In genomic region chr6:33578588-33579011, GRCh38 we compare ENCODE assay signal across 8 cellular contexts. TPM values are rescaled to one million over a fixed set of nuclear protein-coding genes. Genes with fewer than 3 reads are reported as not detected.
DNase-seq lines count a peak whose midpoint lies in the region; ATAC-seq and TF ChIP-seq lines count a peak whose summit lies in the region.

No MANE protein-coding gene starts in this region.

- H4K91ac ChIP-seq in mesenchymal stem cell (ENCODE audit: low read length), result no peak overlapping the region

- H3K9ac ChIP-seq in mesenchymal stem cell (ENCODE audit: low read length), result peak overlapping the region; percentile 91

- no peak overlapping the region for H3K23ac ChIP-seq in mesenchymal stem cell (ENCODE audit: low read length in 2 of 2)

- no peaks in the 10 kb centered on the region for H3K27me3 Mint-ChIP-seq in activated naive CD8-positive, alpha-beta T cell treated with anti-CD3 and anti-CD28 coated beads, Interleukin-2, amount 10 ng/mL, durations not matched to agents 7 days and 5 days

- H3K27me3 ChIP-seq in AG04450 (ENCODE audit: control insufficient read depth, insufficient read depth, low read length), result no peaks in the 10 kb centered on the region
- no peaks in the 10 kb centered on the region for H3K27me3 ChIP-seq in mesenchymal stem cell (ENCODE audit: control insufficient read depth in 1 of 2, insufficient read depth in 1 of 2, low read length in 2 of 2)

- H3K4me3 ChIP-seq in AG04450 (ENCODE audit: low read depth, low read length), result peak overlapping the region; percentile 91
- peak overlapping the region in 1 of 2 experiments; percentile 91 for H3K4me3 ChIP-seq in mesenchymal stem cell (ENCODE audit: insufficient read depth in 1 of 2, low read depth in 1 of 2, low read length in 2 of 2)

- H2BK5ac ChIP-seq in mesenchymal stem cell (ENCODE audit: low read depth, low read length, poor library complexity, severe bottlenecking), result no peak overlapping the region

- H3K27ac ChIP-seq in AG04450 (ENCODE audit: low read depth, low read length) (no peak overlapping the region), KOPT-K1 (ENCODE audit: low read depth, low read length, poor library complexity, severe bottlenecking) (peak overlapping the region; percentile 72), mesenchymal stem cell (ENCODE audit: low read length, poor library complexity, severe bottlenecking) (no peak overlapping the region)

- H3K9me3 Mint-ChIP-seq in activated naive CD8-positive, alpha-beta T cell treated with anti-CD3 and anti-CD28 coated beads, Interleukin-2, amount 10 ng/mL, durations not matched to agents 7 days and 5 days, result no peaks in the 10 kb centered on the region

- POLR2A ChIA-PET in AG04450 (lab: Yijun Ruan, JAX), result no interaction called here
- POLR2A ChIA-PET in activated naive CD8-positive, alpha-beta T cell treated with anti-CD3 and anti-CD28 coated beads, Interleukin-2, amount 10 ng/mL, durations not matched to agents 7 days and 5 days (lab: Charles Lee), result interaction anchor here (0.5 to 3.5 kb wide), 17 partner anchors 9 to 658 kb away, joined by 3 to 49 read pairs (median 6); partner anchors contain the start of genes HMGA1, ITPR3, RPS18 and UQCC2

- H4K8ac ChIP-seq in mesenchymal stem cell (ENCODE audit: low read length), result no peak overlapping the region

- peak overlapping the region in 1 of 2 experiments; percentile 18 for H2BK12ac ChIP-seq in mesenchymal stem cell (ENCODE audit: low read length in 2 of 2)

- DNase-seq in AG04450 (ENCODE audit: low read depth, low spot score) (no peak), mesenchymal stem cell (no peak), pons (ENCODE audit: low spot score) (no peak)
- peak; percentile 67 for DNase-seq in activated naive CD8-positive, alpha-beta T cell treated with anti-CD3 and anti-CD28 coated beads, Interleukin-2, amount 10 ng/mL, durations not matched to agents 7 days and 5 days

- WGBS in mesenchymal stem cell, result 96% methylated on average over 8 of the region's 9 CpGs

- peak overlapping the region; percentile 99 for H3K27ac Mint-ChIP-seq in activated naive CD8-positive, alpha-beta T cell treated with anti-CD3 and anti-CD28 coated beads, Interleukin-2, amount 10 ng/mL, durations not matched to agents 7 days and 5 days

- H2BK120ac ChIP-seq in mesenchymal stem cell (ENCODE audit: low read depth, low read length), result no peak overlapping the region

- H3K79me1 ChIP-seq in mesenchymal stem cell (replicated peaks; ENCODE audit: low read length, poor library complexity, severe bottlenecking), result peaks cover 23% of the 10 kb centered on the region

- H3K4me2 ChIP-seq in mesenchymal stem cell (ENCODE audit: low read length, poor library complexity, severe bottlenecking), result peak overlapping the region; percentile 42

- H3K9me3 ChIP-seq in AG04450 (ENCODE audit: control insufficient read depth, insufficient read depth, low read length) (peaks cover 4% of the 10 kb centered on the region; the same call in 1 of the 2 replicates), KOPT-K1 (ENCODE audit: insufficient read depth, low read length, poor library complexity, severe bottlenecking) (no peaks in the 10 kb centered on the region), mesenchymal stem cell (ENCODE audit: control insufficient read depth, low read length) (no peaks in the 10 kb centered on the region)

- no peak for TF ChIP-seq CTCF in AG04450 (IDR thresholded peaks at IDR 0.05; ENCODE audit: low read depth, low read length)

- peaks cover 41% of the 10 kb centered on the region for H3K36me3 ChIP-seq in KOPT-K1 (ENCODE audit: insufficient read depth, low read length)
- peaks cover 43 to 44% of the 10 kb centered on the region in 2 experiments for H3K36me3 ChIP-seq in mesenchymal stem cell (ENCODE audit: control insufficient read depth in 1 of 2, insufficient read depth in 2 of 2, low read depth in 1 of 2, low read length in 2 of 2)

- CTCF ChIA-PET in AG04450 (lab: Charles Lee), result interaction anchor here (0.6 to 3.4 kb wide), 4 partner anchors 12 to 577 kb away, joined by 4 to 28 read pairs (median 6); partner anchors contain the start of gene UQCC2

- ATAC-seq in activated naive CD8-positive, alpha-beta T cell treated with anti-CD3 and anti-CD28 coated beads, Interleukin-2, amount 10 ng/mL, durations not matched to agents 7 days and 5 days (ENCODE audit: low read depth), result peak; percentile 54
- ATAC-seq in GM19463 (IDR thresholded peaks at IDR 0.05; ENCODE audit: unreplicated experiment), result no peak
- no peak for ATAC-seq in HG02885 (IDR thresholded peaks at IDR 0.05; ENCODE audit: poor library complexity, unreplicated experiment)
- no peak for ATAC-seq in GM19452 (IDR thresholded peaks at IDR 0.05; ENCODE audit: unreplicated experiment)

- H3K36me3 Mint-ChIP-seq in activated naive CD8-positive, alpha-beta T cell treated with anti-CD3 and anti-CD28 coated beads, Interleukin-2, amount 10 ng/mL, durations not matched to agents 7 days and 5 days, result peaks cover 21% of the 10 kb centered on the region

- H2BK15ac ChIP-seq in mesenchymal stem cell (ENCODE audit: low read depth, poor library complexity, severe bottlenecking), result no peak overlapping the region

- H2AFZ ChIP-seq in mesenchymal stem cell (ENCODE audit: low read depth, low read length), result no peak overlapping the region

- H3K4me1 Mint-ChIP-seq in activated naive CD8-positive, alpha-beta T cell treated with anti-CD3 and anti-CD28 coated beads, Interleukin-2, amount 10 ng/mL, durations not matched to agents 7 days and 5 days, result peaks cover 19% of the 10 kb centered on the region

- H3K4ac ChIP-seq in mesenchymal stem cell (ENCODE audit: low read depth in 1 of 2, low read length in 2 of 2), result peak overlapping the region in 1 of 2 experiments; percentile 77

- H3K14ac ChIP-seq in mesenchymal stem cell (ENCODE audit: low read length in 2 of 2), result peak overlapping the region in 1 of 2 experiments; percentile 45

- H2AK5ac ChIP-seq in mesenchymal stem cell (ENCODE audit: low read length, severe bottlenecking), result peak overlapping the region; percentile 42

- no peak overlapping the region for H3K18ac ChIP-seq in mesenchymal stem cell (ENCODE audit: low read depth in 1 of 2, low read length in 2 of 2)

- H3K4me3 Mint-ChIP-seq in activated naive CD8-positive, alpha-beta T cell treated with anti-CD3 and anti-CD28 coated beads, Interleukin-2, amount 10 ng/mL, durations not matched to agents 7 days and 5 days, result peak overlapping the region; percentile 99

- H3K4me1 ChIP-seq in mesenchymal stem cell (ENCODE audit: control insufficient read depth, insufficient read depth, low read depth, low read length), result peaks cover 13% of the 10 kb centered on the region

RNA-seq across cellular contexts. Expression of gene BAK1, which starts 1.5 kb away (rescaled TPM):
- 13.0 and 16.3 TPM in 2 replicates for polyA plus RNA-seq in AG04450 (2011; rRNA removed)
- polyA minus RNA-seq in AG04450 (2011; rRNA and poly(A)+ RNA removed), result 19.3 and 26.5 TPM in 2 replicates
- 10 to 100 TPM; 48.0 to 48.1 TPM for total RNA-seq in activated naive CD8-positive, alpha-beta T cell treated with anti-CD3 and anti-CD28 coated beads, Interleukin-2, amount 10 ng/mL, durations not matched to agents 7 days and 5 days
- polyA plus RNA-seq in mesenchymal stem cell (2013, experiment 1 of 2), result 15.2 TPM
- polyA plus RNA-seq in mesenchymal stem cell (2013, experiment 2 of 2), result 15.1 TPM

RNA-seq across cellular contexts. Expression of gene ITPR3, which starts 42.5 kb away (rescaled TPM):
- polyA plus RNA-seq in AG04450 (2011; rRNA removed), result 4.4 and 4.8 TPM in 2 replicates
- 7.4 and 9.6 TPM in 2 replicates for polyA minus RNA-seq in AG04450 (2011; rRNA and poly(A)+ RNA removed)
- 10 to 100 TPM; 61.4 to 61.8 TPM for total RNA-seq in activated naive CD8-positive, alpha-beta T cell treated with anti-CD3 and anti-CD28 coated beads, Interleukin-2, amount 10 ng/mL, durations not matched to agents 7 days and 5 days
- 4.6 TPM for polyA plus RNA-seq in mesenchymal stem cell (2013, experiment 1 of 2)
- polyA plus RNA-seq in mesenchymal stem cell (2013, experiment 2 of 2), result 4.5 TPM
